ENCODE assay signal across 11 cellular contexts in genomic region chr15:94080416-94080815, GRCh38.
DNase-seq lines count a peak whose midpoint lies in the region; ATAC-seq and TF ChIP-seq lines count a peak whose summit lies in the region.
"Had no signal": no experiment of that assay in that cellular context is flagged by ENCODE, and none has a peak within 500 bp of the region (broad histone marks: within the 10 kb centered on the region; RNA-seq: fewer than 3 reads in every experiment).

No MANE protein-coding gene starts in this region.

- H3K4me1 Mint-ChIP-seq in endodermal cell, result peaks cover 9% of the 10 kb centered on the region
- peaks cover 28% of the 10 kb centered on the region for H3K4me1 Mint-ChIP-seq in nephron progenitor cell

- DNase-seq in ELR (ENCODE audit: low read depth) (peak; percentile 14), NCI-H1436 (lab: John Stamatoyannopoulos, UW) (peak; percentile 37), endodermal cell (peak; percentile 73), nephron progenitor cell (peak; percentile 20), COLO829 (ENCODE audit: low spot score) (no peak), WERI-Rb-1 (no peak), prostate gland (ENCODE audit: low spot score) (no peak)
- DNase-seq: NCI-H1694 had no signal

- 66 to 100% methylated on average over 1 to 8 of the region's 8 CpGs for WGBS in endodermal cell (ENCODE audit: insufficient coverage in 1 of 2, insufficient read length in 1 of 2), 2 experiments
- WGBS in prostate gland, result 66% methylated on average over 8 of the region's 8 CpGs

- no peak overlapping the region for H3K9ac ChIP-seq in endodermal cell (ENCODE audit: extremely low read depth, low read length, poor library complexity, severe bottlenecking)

- no peaks in the 10 kb centered on the region for H3K9me3 Mint-ChIP-seq in endodermal cell
- H3K9me3 Mint-ChIP-seq in nephron progenitor cell, result no peaks in the 10 kb centered on the region

- H3K27me3 ChIP-seq in endodermal cell (ENCODE audit: control insufficient read depth, insufficient read depth, low read length, poor library complexity, severe bottlenecking), result no peaks in the 10 kb centered on the region
- peaks cover 69% of the 10 kb centered on the region for H3K27me3 ChIP-seq in WERI-Rb-1 (ENCODE audit: insufficient read depth, low read depth, severe bottlenecking)
- H3K27me3 ChIP-seq in prostate gland (replicated peaks; ENCODE audit: insufficient read depth), result no peaks in the 10 kb centered on the region
- H3K27me3 ChIP-seq: tibial artery had no signal

- H3K27me3 Mint-ChIP-seq in endodermal cell (ENCODE audit: insufficient read depth), result peaks cover 6% of the 10 kb centered on the region
- peaks cover 24% of the 10 kb centered on the region for H3K27me3 Mint-ChIP-seq in nephron progenitor cell (ENCODE audit: low read depth, poor library complexity)

- no peak overlapping the region for H3K27ac ChIP-seq in endodermal cell (ENCODE audit: low read depth, low read length)
- H3K27ac ChIP-seq in WERI-Rb-1, result no peak overlapping the region
- H3K27ac ChIP-seq in prostate gland, result no peak overlapping the region
- H3K27ac ChIP-seq: tibial artery had no signal

- no peak overlapping the region for H3K4me3 ChIP-seq in endodermal cell (ENCODE audit: low read length)
- no peak overlapping the region for H3K4me3 ChIP-seq in WERI-Rb-1 (ENCODE audit: low read depth, low read length)
- H3K4me3 ChIP-seq in prostate gland, result no peak overlapping the region
- H3K4me3 ChIP-seq: lung, tibial artery had no signal

- H3K4me3 Mint-ChIP-seq in endodermal cell (no peak overlapping the region), nephron progenitor cell (no peak overlapping the region)

- ATAC-seq in GM19324 (IDR thresholded peaks at IDR 0.05; ENCODE audit: low FRiP score, unreplicated experiment), result no peak

- no peak overlapping the region for H3K27ac Mint-ChIP-seq in endodermal cell
- no peak overlapping the region for H3K27ac Mint-ChIP-seq in nephron progenitor cell

- H3K4me1 ChIP-seq in endodermal cell (ENCODE audit: control insufficient read depth, insufficient read depth, low read length), result no peaks in the 10 kb centered on the region
- no peaks in the 10 kb centered on the region for H3K4me1 ChIP-seq in prostate gland (replicated peaks)
- H3K4me1 ChIP-seq: tibial artery had no signal

- H3K36me3 Mint-ChIP-seq in endodermal cell (ENCODE audit: low read depth) (no peaks in the 10 kb centered on the region), nephron progenitor cell (ENCODE audit: low read depth) (no peaks in the 10 kb centered on the region)

- H3K9me3 ChIP-seq in endodermal cell (ENCODE audit: control insufficient read depth, low read length), result no peaks in the 10 kb centered on the region
- H3K9me3 ChIP-seq in WERI-Rb-1 (ENCODE audit: severe bottlenecking), result no peaks in the 10 kb centered on the region
- H3K9me3 ChIP-seq in prostate gland, result no peaks in the 10 kb centered on the region
- H3K9me3 ChIP-seq: tibial artery had no signal

- H3K36me3 ChIP-seq in endodermal cell (ENCODE audit: control insufficient read depth, insufficient read depth, low read length), result no peaks in the 10 kb centered on the region
- no peaks in the 10 kb centered on the region for H3K36me3 ChIP-seq in WERI-Rb-1
- no peaks in the 10 kb centered on the region for H3K36me3 ChIP-seq in prostate gland
- H3K36me3 ChIP-seq: tibial artery had no signal

- intact Hi-C loops in prostate gland (cut with DNase I), result no loop called here

- TF ChIP-seq CTCF in endodermal cell (conservative IDR thresholded peaks at IDR 0.05) (no peak), nephron progenitor cell (IDR thresholded peaks at IDR 0.05) (no peak), WERI-Rb-1 (IDR thresholded peaks at IDR 0.05; ENCODE audit: low read depth, low read length) (no peak), prostate gland (IDR thresholded peaks at IDR 0.05) (no peak)

- TF ChIP-seq POLR2A in prostate gland (IDR thresholded peaks at IDR 0.05), result no peak

Comparison
In these comparisons a context has a peak if more than half of its experiments do, and no peak if none do; other contexts are left out.
1. DNase-seq: peak in ELR (single experiment), NCI-H1436 (single experiment), endodermal cell (single experiment) and nephron progenitor cell (single experiment); none in COLO829 (single experiment), WERI-Rb-1 (single experiment) and prostate gland (single experiment).